In genomic region chr22:30921108-30921507, GRCh38 we compare ENCODE assay signal across 11 cellular contexts. TPM values are rescaled to one million over a fixed set of nuclear protein-coding genes. Genes with fewer than 3 reads are reported as not detected.
DNase-seq lines count a peak whose midpoint lies in the region; ATAC-seq and TF ChIP-seq lines count a peak whose summit lies in the region.
"Had no signal": no experiment of that assay in that cellular context is flagged by ENCODE, and none has a peak within 500 bp of the region (broad histone marks: within the 10 kb centered on the region; RNA-seq: fewer than 3 reads in every experiment).

No MANE protein-coding gene starts in this region.

- intact Hi-C loops in activated naive CD4-positive, alpha-beta T cell treated with anti-CD3 and anti-CD28 coated beads for 36 hours (cut with micrococcal nuclease) = no loop called here

- H3K9me3 ChIP-seq in SK-N-MC (ENCODE audit: low read depth, low read length) (no peaks in the 10 kb centered on the region), suprapubic skin (no peaks in the 10 kb centered on the region)
- H3K9me3 ChIP-seq: vagina had no signal

- TF ChIP-seq CTCF in fibroblast of the aortic adventitia (IDR thresholded peaks at IDR 0.05; ENCODE audit: insufficient read depth, low read length) = no peak
- no peak for TF ChIP-seq CTCF in suprapubic skin (IDR thresholded peaks at IDR 0.05)

- H3K4me3 ChIP-seq in SK-N-MC (peak overlapping the region; percentile 65), fibroblast of the aortic adventitia (ENCODE audit: low read depth, low read length) (no peak overlapping the region), suprapubic skin (peak overlapping the region; percentile 45)

- peaks cover 7% of the 10 kb centered on the region for H3K4me1 Mint-ChIP-seq in activated naive CD4-positive, alpha-beta T cell treated with anti-CD3 and anti-CD28 coated beads for 36 hours (ENCODE audit: low read depth)

- H3K4me3 Mint-ChIP-seq in activated naive CD4-positive, alpha-beta T cell treated with anti-CD3 and anti-CD28 coated beads for 36 hours = peak overlapping the region; percentile 75

- no peaks in the 10 kb centered on the region for H3K27me3 Mint-ChIP-seq in activated naive CD4-positive, alpha-beta T cell treated with anti-CD3 and anti-CD28 coated beads for 36 hours (ENCODE audit: low read depth)

- H3K4me1 ChIP-seq in suprapubic skin = peaks cover 18% of the 10 kb centered on the region

- no peaks in the 10 kb centered on the region for H3K27me3 ChIP-seq in suprapubic skin
- H3K27me3 ChIP-seq: vagina had no signal

- no peak for ATAC-seq in HG03196 (IDR thresholded peaks at IDR 0.05; ENCODE audit: unreplicated experiment)

- H3K36me3 ChIP-seq in SK-N-MC (ENCODE audit: insufficient read depth, low read length) (peaks cover 11% of the 10 kb centered on the region), suprapubic skin (peaks cover 17% of the 10 kb centered on the region)

- H3K36me3 Mint-ChIP-seq in activated naive CD4-positive, alpha-beta T cell treated with anti-CD3 and anti-CD28 coated beads for 36 hours (ENCODE audit: low read depth) = peaks cover 8% of the 10 kb centered on the region

- 23% methylated on average over 6 of the region's 6 CpGs for WGBS in suprapubic skin

- CTCF ChIA-PET in activated naive CD4-positive, alpha-beta T cell treated with anti-CD3 and anti-CD28 coated beads for 36 hours (lab: Charles Lee) = interaction anchor here (0.6 to 3.2 kb wide), 18 partner anchors 11 to 313 kb away, joined by 3 to 38 read pairs (median 4); no protein-coding TSS in a partner anchor

- no peak for TF ChIP-seq POLR2A in suprapubic skin (IDR thresholded peaks at IDR 0.05)

- TF ChIP-seq EP300 in suprapubic skin (IDR thresholded peaks at IDR 0.05) = no peak

- no peak for DNase-seq in activated naive CD4-positive, alpha-beta T cell treated with anti-CD3 and anti-CD28 coated beads for 36 hours
- DNase-seq in activated naive CD4-positive, alpha-beta T cell treated with Interleukin-2 at 50 U/mL for 16 hours = no peak
- no peak for DNase-seq in SK-N-MC (ENCODE audit: low read depth, low spot score)
- peak; percentile 3 for DNase-seq in fibroblast of the aortic adventitia (ENCODE audit: low read depth)
- DNase-seq in suprapubic skin (ENCODE audit: low spot score in 2 of 2) = no peak
- DNase-seq in NCI-H1092 treated with DMSO at 0.1 percent for 48 hours (lab: John Stamatoyannopoulos, UW) = no peak
- no peak for DNase-seq in NCI-H774 (lab: John Stamatoyannopoulos, UW)
- DNase-seq: activated effector memory CD4-positive, alpha-beta T cell treated with Interleukin-2 at 50 U/mL for 16 hours; DMS79 had no signal

- peaks cover 2% of the 10 kb centered on the region for H3K9me3 Mint-ChIP-seq in activated naive CD4-positive, alpha-beta T cell treated with anti-CD3 and anti-CD28 coated beads for 36 hours

- H3K27ac Mint-ChIP-seq in activated naive CD4-positive, alpha-beta T cell treated with anti-CD3 and anti-CD28 coated beads for 36 hours = peak overlapping the region; percentile 77

- H3K27ac ChIP-seq in SK-N-MC = no peak overlapping the region
- no peak overlapping the region for H3K27ac ChIP-seq in suprapubic skin
- H3K27ac ChIP-seq: vagina had no signal

- no peak overlapping the region for H3K9ac ChIP-seq in SK-N-MC (ENCODE audit: insufficient read length)

RNA-seq across cellular contexts. Expression of gene MORC2, which starts 47.5 kb away (rescaled TPM):
- total RNA-seq in activated naive CD4-positive, alpha-beta T cell treated with anti-CD3 and anti-CD28 coated beads for 36 hours = 10 to 100 TPM; 18.3 to 18.6 TPM
- total RNA-seq in fibroblast of the aortic adventitia (ENCODE audit: low replicate concordance) (17.7 and 36.3 TPM in 2 replicates), suprapubic skin (10 to 100 TPM; 12.9 to 38.7 (median 21.3) TPM)

RNA-seq across cellular contexts. Expression of gene TUG1, which starts 48.0 kb away (rescaled TPM):
- 10 to 100 TPM; 42.3 to 44.0 TPM for total RNA-seq in activated naive CD4-positive, alpha-beta T cell treated with anti-CD3 and anti-CD28 coated beads for 36 hours
- total RNA-seq in fibroblast of the aortic adventitia (ENCODE audit: low replicate concordance) = 67.3 and 88.2 TPM in 2 replicates
- 100 to 1,000 TPM in 1 of 4 donors, 10 to 100 TPM in 3; 48.1 to 170 (median 61.2) TPM for total RNA-seq in suprapubic skin
